In the genomic region with DNA sequence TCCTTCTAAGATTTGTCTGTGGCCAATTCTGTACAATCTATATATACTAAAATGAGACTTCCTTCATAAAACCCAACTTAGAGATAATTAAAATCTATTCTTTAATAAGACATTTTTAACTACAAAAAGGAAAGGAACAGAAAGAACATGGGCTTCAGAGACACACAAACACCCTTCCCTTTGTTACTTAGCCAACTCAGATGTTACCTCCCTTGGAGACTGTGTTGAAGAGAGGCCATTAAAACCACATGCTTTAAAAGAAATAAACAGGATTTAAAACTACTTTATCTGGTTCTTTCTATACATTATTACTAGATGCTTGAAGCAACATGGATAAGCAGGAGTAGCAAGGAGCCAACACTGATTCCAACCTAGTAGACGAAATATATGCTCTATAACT, we compare ENCODE assay signal across 20 cellular contexts. TPM values are rescaled to one million over a fixed set of nuclear protein-coding genes. Genes with fewer than 3 reads are reported as not detected.
DNase-seq lines count a peak whose midpoint lies in the region; ATAC-seq and TF ChIP-seq lines count a peak whose summit lies in the region.
"Had no signal": no experiment of that assay in that cellular context is flagged by ENCODE, and none has a peak within 500 bp of the region (broad histone marks: within the 10 kb centered on the region; RNA-seq: fewer than 3 reads in every experiment).

No MANE protein-coding gene starts in this region.

- no peak overlapping the region for H2AFZ ChIP-seq in smooth muscle cell (ENCODE audit: low read depth)

- H3K27me3 ChIP-seq in cardiac muscle cell, result no peaks in the 10 kb centered on the region
- H3K27me3 ChIP-seq in smooth muscle cell (ENCODE audit: low read depth), result no peaks in the 10 kb centered on the region
- H3K27me3 ChIP-seq: BLaER1 had no signal

- H3K9ac ChIP-seq in smooth muscle cell (ENCODE audit: low read depth), result no peak overlapping the region
- H3K9ac ChIP-seq: BLaER1 had no signal

- DNase-seq in cardiac muscle cell (ENCODE audit: low read depth in 1 of 2, low spot score in 1 of 2) (no peak), left cardiac atrium (no peak), astrocyte of the spinal cord (ENCODE audit: low read depth, low spot score) (peak; percentile 26), left colon (no peak), smooth muscle cell (lab: John Stamatoyannopoulos, UW; ENCODE audit: unreplicated experiment) (no peak), HCEC 1CT (no peak), SW480 (ENCODE audit: low spot score) (no peak), KBM-7 (no peak)
- DNase-seq: 8988T; CD8-positive, alpha-beta T cell; DND-41; GDM1; GOT3; NCI-H1105; NCI-H1694; NCI-H510A treated with DMSO at 0.1 percent for 48 hours; NCI-H82; Right ventricle myocardium superior had no signal

- peaks cover 18% of the 10 kb centered on the region for H3K4me1 ChIP-seq in cardiac muscle cell (ENCODE audit: low read depth)
- peaks cover 20% of the 10 kb centered on the region for H3K4me1 ChIP-seq in smooth muscle cell (ENCODE audit: low read depth)
- H3K4me1 ChIP-seq: BLaER1 had no signal

- no peaks in the 10 kb centered on the region for H3K36me3 ChIP-seq in cardiac muscle cell
- H3K36me3 ChIP-seq in smooth muscle cell (ENCODE audit: low read depth), result no peaks in the 10 kb centered on the region
- H3K36me3 ChIP-seq: BLaER1 had no signal

- H3K79me2 ChIP-seq in smooth muscle cell (ENCODE audit: low read depth), result peaks cover 13% of the 10 kb centered on the region

- peaks cover 32% of the 10 kb centered on the region for H4K20me1 ChIP-seq in smooth muscle cell (ENCODE audit: low read depth)
- H4K20me1 ChIP-seq: BLaER1 had no signal

- TF ChIP-seq CTCF in cardiac muscle cell (IDR thresholded peaks at IDR 0.05; ENCODE audit: low read depth, low read length) (no peak), astrocyte of the spinal cord (IDR thresholded peaks at IDR 0.05; ENCODE audit: low read depth, low read length) (no peak), smooth muscle cell (IDR thresholded peaks at IDR 0.05; ENCODE audit: borderline replicate concordance, insufficient read depth, poor library complexity, severe bottlenecking) (no peak)

- ATAC-seq in left cardiac atrium (no peak), left colon (peak; percentile 30)
- ATAC-seq: CD8-positive, alpha-beta T cell; GM12878 had no signal

- in situ Hi-C loops in astrocyte of the spinal cord (cut with HindIII; ENCODE audit: low sequenced_read_pairs), result no loop called here
- in situ Hi-C loops in KBM-7 (cut with MboI; ENCODE audit: low pct_unique_long_range_greater_than_20kb, low sequenced_read_pairs), result no loop called here

- intact Hi-C loops in left cardiac atrium (cut with DNase I), result no loop called here
- intact Hi-C loops in left colon (cut with DNase I, micrococcal nuclease), result no loop called here

- WGBS in smooth muscle cell (ENCODE audit: low lambda C conversion rate), result 83% methylated on average over 1 of the region's 1 CpG

- H3K4me3 ChIP-seq in cardiac muscle cell (no peak overlapping the region), astrocyte of the spinal cord (ENCODE audit: low read depth, low read length) (no peak overlapping the region), smooth muscle cell (no peak overlapping the region)
- H3K4me3 ChIP-seq: BLaER1, GM12878 had no signal

- peak overlapping the region; percentile 44 for H3K4me2 ChIP-seq in smooth muscle cell
- H3K4me2 ChIP-seq: BLaER1 had no signal

- H3K27ac ChIP-seq in cardiac muscle cell (peak overlapping the region; percentile 82), smooth muscle cell (ENCODE audit: low read depth) (peak overlapping the region; percentile 49)
- H3K27ac ChIP-seq: BLaER1 had no signal

- H3K9me3 ChIP-seq in cardiac muscle cell (ENCODE audit: low read depth) (no peaks in the 10 kb centered on the region), smooth muscle cell (replicated peaks; ENCODE audit: low read depth) (no peaks in the 10 kb centered on the region)
- H3K9me3 ChIP-seq: BLaER1 had no signal

- no peaks in the 10 kb centered on the region for H3F3A ChIP-seq in smooth muscle cell (ENCODE audit: low read depth)

RNA-seq across cellular contexts. Expression of a gene that starts 42.0 kb away (rescaled TPM):
- total RNA-seq in cardiac muscle cell (61.2 and 92.6 TPM in 2 replicates), left cardiac atrium (100 to 1,000 TPM; 107 to 116 TPM), left colon (100 to 1,000 TPM; 108 to 120 TPM), smooth muscle cell (34.6 and 44.2 TPM in 2 replicates)
- polyA plus RNA-seq in cardiac muscle cell (55.9 and 68.2 TPM in 2 replicates), smooth muscle cell (25.6 and 36.0 TPM in 2 replicates)
